ENCODE assay signal across 1 cellular context in the genomic region with DNA sequence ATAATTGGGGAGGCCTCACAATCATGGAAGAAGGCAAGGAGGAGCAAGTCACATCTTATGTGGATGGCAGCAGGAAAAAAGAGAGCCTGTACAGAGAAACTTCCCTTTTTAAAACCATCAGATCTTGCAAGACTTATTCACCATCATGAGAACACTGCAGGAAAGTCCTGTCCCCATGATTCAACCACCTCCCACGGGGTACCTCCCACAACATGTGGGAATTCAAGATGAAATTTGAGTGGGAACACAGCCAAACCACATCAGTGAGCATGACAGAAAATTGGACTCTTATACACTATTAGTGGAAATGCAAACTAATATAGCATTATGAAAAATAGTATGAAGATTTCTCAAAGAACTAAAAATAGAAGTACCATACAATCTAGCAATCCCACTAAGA.
TF ChIP-seq lines count a peak whose summit lies in the region.

No MANE protein-coding gene starts in this region.

TF ChIP-seq in SK-N-SH, 30 proteins besides CTCF, POLR2A, EP300 and RAD21 (continued from another document):
- TF ChIP-seq, protein P1, sequence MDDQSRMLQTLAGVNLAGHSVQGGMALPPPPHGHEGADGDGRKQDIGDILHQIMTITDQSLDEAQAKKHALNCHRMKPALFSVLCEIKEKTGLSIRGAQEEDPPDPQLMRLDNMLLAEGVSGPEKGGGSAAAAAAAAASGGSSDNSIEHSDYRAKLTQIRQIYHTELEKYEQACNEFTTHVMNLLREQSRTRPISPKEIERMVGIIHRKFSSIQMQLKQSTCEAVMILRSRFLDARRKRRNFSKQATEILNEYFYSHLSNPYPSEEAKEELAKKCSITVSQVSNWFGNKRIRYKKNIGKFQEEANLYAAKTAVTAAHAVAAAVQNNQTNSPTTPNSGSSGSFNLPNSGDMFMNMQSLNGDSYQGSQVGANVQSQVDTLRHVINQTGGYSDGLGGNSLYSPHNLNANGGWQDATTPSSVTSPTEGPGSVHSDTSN (IDR thresholded peaks at IDR 0.05) = peak; percentile 62
- peak; percentile 13; the same call in 1 of the 2 replicates for TF ChIP-seq FOSL2 (IDR thresholded peaks at IDR 0.05; ENCODE audit: borderline replicate concordance, low read depth)
- TF ChIP-seq GATA2 (CRISPR knock-in tag; IDR thresholded peaks at IDR 0.05) = no peak
- peak; percentile 68 for TF ChIP-seq TCF12 (IDR thresholded peaks at IDR 0.05)
- TF ChIP-seq NRF1 (IDR thresholded peaks at IDR 0.05; ENCODE audit: low read depth, low read length) = no peak
